23 cellular contexts compared by ENCODE assay signal in the genomic region with DNA sequence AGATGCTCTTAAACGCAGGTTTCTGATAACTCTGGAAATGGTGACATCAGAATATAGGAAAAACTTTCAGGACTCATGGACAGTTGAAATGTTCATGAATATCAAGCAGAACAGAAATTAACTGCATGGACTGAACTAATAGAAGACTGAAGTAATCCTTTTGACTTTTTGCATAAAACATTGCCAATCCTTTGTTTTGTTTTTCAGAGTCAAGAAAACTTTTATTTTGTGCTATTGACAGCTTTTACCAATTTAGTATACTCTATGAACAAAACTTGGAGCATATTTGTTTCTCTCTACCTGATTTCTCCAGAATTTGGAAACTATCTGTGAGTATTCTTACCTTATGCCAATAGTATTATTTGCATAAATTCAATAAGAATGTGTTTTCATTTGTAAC.
"Had no signal": no experiment of that assay in that cellular context is flagged by ENCODE, and none has a peak within 500 bp of the region (broad histone marks: within the 10 kb centered on the region; RNA-seq: fewer than 3 reads in every experiment).

No MANE protein-coding gene starts in this region.

- DNase-seq: colonic mucosa; cortex of kidney; dermis blood vessel endothelial cell; dorsolateral prefrontal cortex; effector CD4-positive, alpha-beta T cell; effector CD8-positive, alpha-beta T cell; effector memory CD4-positive, alpha-beta T cell; effector memory CD8-positive, alpha-beta T cell; erythroblast; esophagus squamous epithelium; foreskin fibroblast; foreskin keratinocyte; foreskin melanocyte; gastrocnemius medialis; glutamatergic neuron; head of caudate nucleus; heart left ventricle; heart right ventricle had no signal

- H3K9me3 Mint-ChIP-seq: effector memory CD8-positive, alpha-beta T cell had no signal

- H3K27me3 Mint-ChIP-seq: dendritic cell treated with granulocyte-macrophage colony-stimulating factor and Interleukin-4, amounts not matched to agents 40 ng/mL and 50 ng/mL, for 4 days had no signal

- H3K27me3 ChIP-seq: colonic mucosa, esophagus squamous epithelium, foreskin keratinocyte, gastrocnemius medialis, heart left ventricle, hepatocyte had no signal

- H3K27ac ChIP-seq: colonic mucosa, dorsolateral prefrontal cortex, epithelial cell of prostate, esophagus muscularis mucosa, esophagus squamous epithelium, foreskin keratinocyte, gastrocnemius medialis, gastroesophageal sphincter, heart left ventricle, heart right ventricle, hepatocyte had no signal

- H3K27ac Mint-ChIP-seq: dendritic cell treated with granulocyte-macrophage colony-stimulating factor and Interleukin-4, amounts not matched to agents 40 ng/mL and 50 ng/mL, for 4 days; effector memory CD8-positive, alpha-beta T cell had no signal

- H3K4me3 Mint-ChIP-seq: dendritic cell treated with granulocyte-macrophage colony-stimulating factor and Interleukin-4, amounts not matched to agents 40 ng/mL and 50 ng/mL, for 4 days; effector memory CD8-positive, alpha-beta T cell had no signal

- H3K4me3 ChIP-seq: colonic mucosa, dorsolateral prefrontal cortex, esophagus muscularis mucosa, esophagus squamous epithelium, gastrocnemius medialis, gastroesophageal sphincter, heart left ventricle, heart right ventricle, hepatocyte had no signal

- H3K4me2 ChIP-seq: hepatocyte had no signal

- H3K36me3 ChIP-seq: colonic mucosa, esophagus muscularis mucosa, esophagus squamous epithelium, gastrocnemius medialis, gastroesophageal sphincter, heart left ventricle, heart right ventricle had no signal

- H3K79me2 ChIP-seq: hepatocyte had no signal

- H3K9me3 ChIP-seq: colonic mucosa, gastrocnemius medialis had no signal

- H3K4me1 ChIP-seq: colonic mucosa, esophagus muscularis mucosa, esophagus squamous epithelium, foreskin keratinocyte, gastrocnemius medialis, gastroesophageal sphincter, heart left ventricle, heart right ventricle had no signal

- H2AFZ ChIP-seq: hepatocyte had no signal
